In the genomic region with DNA sequence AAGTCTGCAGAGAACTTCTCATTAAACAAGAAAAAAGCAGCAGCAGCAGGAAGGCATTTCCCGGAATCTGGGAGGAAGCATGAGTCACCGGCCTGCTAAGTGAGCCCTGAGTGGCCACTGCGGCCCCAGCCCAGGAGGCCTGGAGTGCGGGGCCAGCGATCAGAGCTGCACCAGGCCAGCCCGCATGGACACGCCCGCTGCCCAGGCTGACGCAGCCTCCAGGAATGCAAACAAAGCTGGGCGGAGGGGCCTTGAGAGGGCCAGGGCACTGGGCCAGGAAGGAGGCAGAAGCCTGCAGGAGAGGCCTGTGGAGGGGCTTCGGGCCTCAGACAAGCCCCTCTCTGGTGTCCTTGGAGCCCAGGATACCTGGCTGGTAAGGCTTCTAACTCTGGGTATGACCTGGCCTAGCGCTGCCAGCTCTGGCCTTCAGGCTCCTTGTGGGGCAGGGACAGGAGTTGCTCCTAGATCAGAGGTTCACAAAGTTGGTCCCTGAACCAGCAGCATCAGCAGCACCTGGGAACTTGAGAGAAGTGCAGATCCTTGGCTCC, we compare ENCODE assay signal across 1 cellular context.
A peak's percentile ranks its signal among the peaks of the same experiment; 100 is the strongest.
TF ChIP-seq lines count a peak whose summit lies in the region.

No MANE protein-coding gene starts in this region.

TF ChIP-seq in HepG2, 621 proteins besides CTCF, POLR2A, EP300 and RAD21 (continued from another document and continues in another):
- TF ChIP-seq, protein P1, sequence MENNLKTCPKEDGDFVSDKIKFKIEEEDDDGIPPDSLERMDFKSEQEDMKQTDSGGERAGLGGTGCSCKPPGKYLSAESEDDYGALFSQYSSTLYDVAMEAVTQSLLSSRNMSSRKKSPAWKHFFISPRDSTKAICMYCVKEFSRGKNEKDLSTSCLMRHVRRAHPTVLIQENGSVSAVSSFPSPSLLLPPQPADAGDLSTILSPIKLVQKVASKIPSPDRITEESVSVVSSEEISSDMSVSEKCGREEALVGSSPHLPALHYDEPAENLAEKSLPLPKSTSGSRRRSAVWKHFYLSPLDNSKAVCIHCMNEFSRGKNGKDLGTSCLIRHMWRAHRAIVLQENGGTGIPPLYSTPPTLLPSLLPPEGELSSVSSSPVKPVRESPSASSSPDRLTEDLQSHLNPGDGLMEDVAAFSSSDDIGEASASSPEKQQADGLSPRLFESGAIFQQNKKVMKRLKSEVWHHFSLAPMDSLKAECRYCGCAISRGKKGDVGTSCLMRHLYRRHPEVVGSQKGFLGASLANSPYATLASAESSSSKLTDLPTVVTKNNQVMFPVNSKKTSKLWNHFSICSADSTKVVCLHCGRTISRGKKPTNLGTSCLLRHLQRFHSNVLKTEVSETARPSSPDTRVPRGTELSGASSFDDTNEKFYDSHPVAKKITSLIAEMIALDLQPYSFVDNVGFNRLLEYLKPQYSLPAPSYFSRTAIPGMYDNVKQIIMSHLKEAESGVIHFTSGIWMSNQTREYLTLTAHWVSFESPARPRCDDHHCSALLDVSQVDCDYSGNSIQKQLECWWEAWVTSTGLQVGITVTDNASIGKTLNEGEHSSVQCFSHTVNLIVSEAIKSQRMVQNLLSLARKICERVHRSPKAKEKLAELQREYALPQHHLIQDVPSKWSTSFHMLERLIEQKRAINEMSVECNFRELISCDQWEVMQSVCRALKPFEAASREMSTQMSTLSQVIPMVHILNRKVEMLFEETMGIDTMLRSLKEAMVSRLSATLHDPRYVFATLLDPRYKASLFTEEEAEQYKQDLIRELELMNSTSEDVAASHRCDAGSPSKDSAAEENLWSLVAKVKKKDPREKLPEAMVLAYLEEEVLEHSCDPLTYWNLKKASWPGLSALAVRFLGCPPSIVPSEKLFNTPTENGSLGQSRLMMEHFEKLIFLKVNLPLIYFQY (CRISPR knock-in tag; IDR thresholded peaks at IDR 0.05; ENCODE audit: borderline replicate concordance), result peak; percentile 88; the same call in 1 of the 2 replicates
- TF ChIP-seq, protein P2, sequence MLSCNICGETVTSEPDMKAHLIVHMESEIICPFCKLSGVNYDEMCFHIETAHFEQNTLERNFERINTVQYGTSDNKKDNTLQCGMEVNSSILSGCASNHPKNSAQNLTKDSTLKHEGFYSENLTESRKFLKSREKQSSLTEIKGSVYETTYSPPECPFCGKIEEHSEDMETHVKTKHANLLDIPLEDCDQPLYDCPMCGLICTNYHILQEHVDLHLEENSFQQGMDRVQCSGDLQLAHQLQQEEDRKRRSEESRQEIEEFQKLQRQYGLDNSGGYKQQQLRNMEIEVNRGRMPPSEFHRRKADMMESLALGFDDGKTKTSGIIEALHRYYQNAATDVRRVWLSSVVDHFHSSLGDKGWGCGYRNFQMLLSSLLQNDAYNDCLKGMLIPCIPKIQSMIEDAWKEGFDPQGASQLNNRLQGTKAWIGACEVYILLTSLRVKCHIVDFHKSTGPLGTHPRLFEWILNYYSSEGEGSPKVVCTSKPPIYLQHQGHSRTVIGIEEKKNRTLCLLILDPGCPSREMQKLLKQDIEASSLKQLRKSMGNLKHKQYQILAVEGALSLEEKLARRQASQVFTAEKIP (CRISPR knock-in tag; IDR thresholded peaks at IDR 0.05; ENCODE audit: borderline replicate concordance), result no peak
- TF ChIP-seq, protein P3, sequence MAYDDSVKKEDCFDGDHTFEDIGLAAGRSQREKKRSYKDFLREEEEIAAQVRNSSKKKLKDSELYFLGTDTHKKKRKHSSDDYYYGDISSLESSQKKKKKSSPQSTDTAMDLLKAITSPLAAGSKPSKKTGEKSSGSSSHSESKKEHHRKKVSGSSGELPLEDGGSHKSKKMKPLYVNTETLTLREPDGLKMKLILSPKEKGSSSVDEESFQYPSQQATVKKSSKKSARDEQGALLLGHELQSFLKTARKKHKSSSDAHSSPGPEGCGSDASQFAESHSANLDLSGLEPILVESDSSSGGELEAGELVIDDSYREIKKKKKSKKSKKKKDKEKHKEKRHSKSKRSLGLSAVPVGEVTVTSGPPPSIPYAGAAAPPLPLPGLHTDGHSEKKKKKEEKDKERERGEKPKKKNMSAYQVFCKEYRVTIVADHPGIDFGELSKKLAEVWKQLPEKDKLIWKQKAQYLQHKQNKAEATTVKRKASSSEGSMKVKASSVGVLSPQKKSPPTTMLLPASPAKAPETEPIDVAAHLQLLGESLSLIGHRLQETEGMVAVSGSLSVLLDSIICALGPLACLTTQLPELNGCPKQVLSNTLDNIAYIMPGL (CRISPR knock-in tag; IDR thresholded peaks at IDR 0.05; ENCODE audit: borderline replicate concordance in 1 of 2, low read depth in 1 of 2), result peak in 1 of 2 experiments; percentile 70; a peak in 2 of 4 replicates
- TF ChIP-seq, protein P4, sequence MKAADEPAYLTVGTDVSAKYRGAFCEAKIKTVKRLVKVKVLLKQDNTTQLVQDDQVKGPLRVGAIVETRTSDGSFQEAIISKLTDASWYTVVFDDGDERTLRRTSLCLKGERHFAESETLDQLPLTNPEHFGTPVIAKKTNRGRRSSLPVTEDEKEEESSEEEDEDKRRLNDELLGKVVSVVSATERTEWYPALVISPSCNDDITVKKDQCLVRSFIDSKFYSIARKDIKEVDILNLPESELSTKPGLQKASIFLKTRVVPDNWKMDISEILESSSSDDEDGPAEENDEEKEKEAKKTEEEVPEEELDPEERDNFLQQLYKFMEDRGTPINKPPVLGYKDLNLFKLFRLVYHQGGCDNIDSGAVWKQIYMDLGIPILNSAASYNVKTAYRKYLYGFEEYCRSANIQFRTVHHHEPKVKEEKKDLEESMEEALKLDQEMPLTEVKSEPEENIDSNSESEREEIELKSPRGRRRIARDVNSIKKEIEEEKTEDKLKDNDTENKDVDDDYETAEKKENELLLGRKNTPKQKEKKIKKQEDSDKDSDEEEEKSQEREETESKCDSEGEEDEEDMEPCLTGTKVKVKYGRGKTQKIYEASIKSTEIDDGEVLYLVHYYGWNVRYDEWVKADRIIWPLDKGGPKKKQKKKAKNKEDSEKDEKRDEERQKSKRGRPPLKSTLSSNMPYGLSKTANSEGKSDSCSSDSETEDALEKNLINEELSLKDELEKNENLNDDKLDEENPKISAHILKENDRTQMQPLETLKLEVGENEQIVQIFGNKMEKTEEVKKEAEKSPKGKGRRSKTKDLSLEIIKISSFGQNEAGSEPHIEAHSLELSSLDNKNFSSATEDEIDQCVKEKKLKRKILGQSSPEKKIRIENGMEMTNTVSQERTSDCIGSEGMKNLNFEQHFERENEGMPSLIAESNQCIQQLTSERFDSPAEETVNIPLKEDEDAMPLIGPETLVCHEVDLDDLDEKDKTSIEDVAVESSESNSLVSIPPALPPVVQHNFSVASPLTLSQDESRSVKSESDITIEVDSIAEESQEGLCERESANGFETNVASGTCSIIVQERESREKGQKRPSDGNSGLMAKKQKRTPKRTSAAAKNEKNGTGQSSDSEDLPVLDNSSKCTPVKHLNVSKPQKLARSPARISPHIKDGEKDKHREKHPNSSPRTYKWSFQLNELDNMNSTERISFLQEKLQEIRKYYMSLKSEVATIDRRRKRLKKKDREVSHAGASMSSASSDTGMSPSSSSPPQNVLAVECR (CRISPR knock-in tag; IDR thresholded peaks at IDR 0.05; ENCODE audit: borderline replicate concordance), result peak; percentile 55; the same call in 1 of the 2 replicates
- TF ChIP-seq ZNF766 (CRISPR knock-in tag; IDR thresholded peaks at IDR 0.05; ENCODE audit: borderline replicate concordance), result 0 out of 2 replicates have a peak, but pooled peaks have one; percentile 38
- no peak for TF ChIP-seq ZBTB8A (CRISPR knock-in tag; IDR thresholded peaks at IDR 0.05; ENCODE audit: borderline replicate concordance, low read depth)
- no peak; the same call in 1 of the 2 replicates for TF ChIP-seq ZNF572 (CRISPR knock-in tag; IDR thresholded peaks at IDR 0.05)
- TF ChIP-seq ETV5 (CRISPR knock-in tag; IDR thresholded peaks at IDR 0.05; ENCODE audit: borderline replicate concordance), result peak; percentile 76; the same call in 1 of the 2 replicates
- no peak for TF ChIP-seq ZNF496 (CRISPR knock-in tag; IDR thresholded peaks at IDR 0.05; ENCODE audit: insufficient replicate concordance)
- no peak for TF ChIP-seq CHD2 (IDR thresholded peaks at IDR 0.05; ENCODE audit: low read depth, low read length)
- TF ChIP-seq NCOA1 (CRISPR knock-in tag; IDR thresholded peaks at IDR 0.05), result no peak
- TF ChIP-seq AGO2 (optimal IDR thresholded peaks at IDR 0.05; ENCODE audit: low read depth, low read length), result no peak
- no peak for TF ChIP-seq HHEX (CRISPR knock-in tag; IDR thresholded peaks at IDR 0.05)
- TF ChIP-seq, protein P5, sequence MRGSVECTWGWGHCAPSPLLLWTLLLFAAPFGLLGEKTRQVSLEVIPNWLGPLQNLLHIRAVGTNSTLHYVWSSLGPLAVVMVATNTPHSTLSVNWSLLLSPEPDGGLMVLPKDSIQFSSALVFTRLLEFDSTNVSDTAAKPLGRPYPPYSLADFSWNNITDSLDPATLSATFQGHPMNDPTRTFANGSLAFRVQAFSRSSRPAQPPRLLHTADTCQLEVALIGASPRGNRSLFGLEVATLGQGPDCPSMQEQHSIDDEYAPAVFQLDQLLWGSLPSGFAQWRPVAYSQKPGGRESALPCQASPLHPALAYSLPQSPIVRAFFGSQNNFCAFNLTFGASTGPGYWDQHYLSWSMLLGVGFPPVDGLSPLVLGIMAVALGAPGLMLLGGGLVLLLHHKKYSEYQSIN (CRISPR knock-in tag; IDR thresholded peaks at IDR 0.05; ENCODE audit: borderline replicate concordance), result no peak
- TF ChIP-seq ARNTL (CRISPR knock-in tag; IDR thresholded peaks at IDR 0.05), result no peak
- TF ChIP-seq PRPF4 (IDR thresholded peaks at IDR 0.05; ENCODE audit: low read depth, low read length, poor library complexity, severe bottlenecking), result no peak
- TF ChIP-seq, protein P6, sequence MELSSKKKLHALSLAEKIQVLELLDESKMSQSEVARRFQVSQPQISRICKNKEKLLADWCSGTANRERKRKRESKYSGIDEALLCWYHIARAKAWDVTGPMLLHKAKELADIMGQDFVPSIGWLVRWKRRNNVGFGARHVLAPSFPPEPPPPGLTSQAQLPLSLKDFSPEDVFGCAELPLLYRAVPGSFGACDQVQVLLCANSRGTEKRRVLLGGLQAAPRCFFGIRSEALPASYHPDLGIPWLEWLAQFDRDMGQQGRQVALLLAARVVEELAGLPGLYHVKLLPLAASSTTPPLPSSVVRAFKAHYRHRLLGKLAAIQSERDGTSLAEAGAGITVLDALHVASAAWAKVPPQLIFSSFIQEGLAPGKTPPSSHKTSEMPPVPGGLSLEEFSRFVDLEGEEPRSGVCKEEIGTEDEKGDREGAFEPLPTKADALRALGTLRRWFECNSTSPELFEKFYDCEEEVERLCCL (CRISPR knock-in tag; IDR thresholded peaks at IDR 0.05; ENCODE audit: borderline replicate concordance), result no peak
- TF ChIP-seq, protein P7, sequence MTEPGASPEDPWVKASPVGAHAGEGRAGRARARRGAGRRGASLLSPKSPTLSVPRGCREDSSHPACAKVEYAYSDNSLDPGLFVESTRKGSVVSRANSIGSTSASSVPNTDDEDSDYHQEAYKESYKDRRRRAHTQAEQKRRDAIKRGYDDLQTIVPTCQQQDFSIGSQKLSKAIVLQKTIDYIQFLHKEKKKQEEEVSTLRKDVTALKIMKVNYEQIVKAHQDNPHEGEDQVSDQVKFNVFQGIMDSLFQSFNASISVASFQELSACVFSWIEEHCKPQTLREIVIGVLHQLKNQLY (CRISPR knock-in tag; IDR thresholded peaks at IDR 0.05), result peak; percentile 62; the same call in 1 of the 2 replicates
- 0 out of 2 replicates have a peak, but pooled peaks have one; percentile 55 for TF ChIP-seq ZNF205 (CRISPR knock-in tag; IDR thresholded peaks at IDR 0.05)
- TF ChIP-seq ZC3H4 (CRISPR knock-in tag; IDR thresholded peaks at IDR 0.05; ENCODE audit: borderline replicate concordance), result no peak
- no peak for TF ChIP-seq ZNF7 (CRISPR knock-in tag; IDR thresholded peaks at IDR 0.05)
- no peak for TF ChIP-seq ZNF335 (CRISPR knock-in tag; IDR thresholded peaks at IDR 0.05)
- TF ChIP-seq GTF3A (CRISPR knock-in tag; conservative IDR thresholded peaks at IDR 0.05), result no peak
- TF ChIP-seq RXRB (CRISPR knock-in tag; IDR thresholded peaks at IDR 0.05; ENCODE audit: borderline replicate concordance), result peak; percentile 77
- peak; percentile 58; the same call in 1 of the 2 replicates for TF ChIP-seq ELF1 (CRISPR knock-in tag; IDR thresholded peaks at IDR 0.05)
- no peak for TF ChIP-seq SMARCC2 (IDR thresholded peaks at IDR 0.05)
- TF ChIP-seq ZMYM4 (CRISPR knock-in tag; IDR thresholded peaks at IDR 0.05), result 0 out of 2 replicates have a peak, but pooled peaks have one; percentile 22
- TF ChIP-seq NR2C2 (CRISPR knock-in tag; IDR thresholded peaks at IDR 0.05; ENCODE audit: borderline replicate concordance), result no peak
- TF ChIP-seq ZNF547 (CRISPR knock-in tag; IDR thresholded peaks at IDR 0.05), result no peak
- TF ChIP-seq, protein P8, sequence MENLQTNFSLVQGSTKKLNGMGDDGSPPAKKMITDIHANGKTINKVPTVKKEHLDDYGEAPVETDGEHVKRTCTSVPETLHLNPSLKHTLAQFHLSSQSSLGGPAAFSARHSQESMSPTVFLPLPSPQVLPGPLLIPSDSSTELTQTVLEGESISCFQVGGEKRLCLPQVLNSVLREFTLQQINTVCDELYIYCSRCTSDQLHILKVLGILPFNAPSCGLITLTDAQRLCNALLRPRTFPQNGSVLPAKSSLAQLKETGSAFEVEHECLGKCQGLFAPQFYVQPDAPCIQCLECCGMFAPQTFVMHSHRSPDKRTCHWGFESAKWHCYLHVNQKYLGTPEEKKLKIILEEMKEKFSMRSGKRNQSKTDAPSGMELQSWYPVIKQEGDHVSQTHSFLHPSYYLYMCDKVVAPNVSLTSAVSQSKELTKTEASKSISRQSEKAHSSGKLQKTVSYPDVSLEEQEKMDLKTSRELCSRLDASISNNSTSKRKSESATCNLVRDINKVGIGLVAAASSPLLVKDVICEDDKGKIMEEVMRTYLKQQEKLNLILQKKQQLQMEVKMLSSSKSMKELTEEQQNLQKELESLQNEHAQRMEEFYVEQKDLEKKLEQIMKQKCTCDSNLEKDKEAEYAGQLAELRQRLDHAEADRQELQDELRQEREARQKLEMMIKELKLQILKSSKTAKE (CRISPR knock-in tag; IDR thresholded peaks at IDR 0.05; ENCODE audit: borderline replicate concordance), result no peak
- TF ChIP-seq KDM3A (CRISPR knock-in tag; IDR thresholded peaks at IDR 0.05; ENCODE audit: low read depth), result no peak
- TF ChIP-seq JUNB (CRISPR knock-in tag; IDR thresholded peaks at IDR 0.05; ENCODE audit: borderline replicate concordance), result peak; percentile 95
- TF ChIP-seq MAFG (CRISPR knock-in tag; IDR thresholded peaks at IDR 0.05), result no peak
- TF ChIP-seq ZNF124 (CRISPR knock-in tag; IDR thresholded peaks at IDR 0.05), result no peak
- TF ChIP-seq ZNF850 (CRISPR knock-in tag; conservative IDR thresholded peaks at IDR 0.05), result no peak
- TF ChIP-seq, protein P9, sequence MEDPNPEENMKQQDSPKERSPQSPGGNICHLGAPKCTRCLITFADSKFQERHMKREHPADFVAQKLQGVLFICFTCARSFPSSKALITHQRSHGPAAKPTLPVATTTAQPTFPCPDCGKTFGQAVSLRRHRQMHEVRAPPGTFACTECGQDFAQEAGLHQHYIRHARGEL (CRISPR knock-in tag; IDR thresholded peaks at IDR 0.05), result no peak
- TF ChIP-seq, protein P10, sequence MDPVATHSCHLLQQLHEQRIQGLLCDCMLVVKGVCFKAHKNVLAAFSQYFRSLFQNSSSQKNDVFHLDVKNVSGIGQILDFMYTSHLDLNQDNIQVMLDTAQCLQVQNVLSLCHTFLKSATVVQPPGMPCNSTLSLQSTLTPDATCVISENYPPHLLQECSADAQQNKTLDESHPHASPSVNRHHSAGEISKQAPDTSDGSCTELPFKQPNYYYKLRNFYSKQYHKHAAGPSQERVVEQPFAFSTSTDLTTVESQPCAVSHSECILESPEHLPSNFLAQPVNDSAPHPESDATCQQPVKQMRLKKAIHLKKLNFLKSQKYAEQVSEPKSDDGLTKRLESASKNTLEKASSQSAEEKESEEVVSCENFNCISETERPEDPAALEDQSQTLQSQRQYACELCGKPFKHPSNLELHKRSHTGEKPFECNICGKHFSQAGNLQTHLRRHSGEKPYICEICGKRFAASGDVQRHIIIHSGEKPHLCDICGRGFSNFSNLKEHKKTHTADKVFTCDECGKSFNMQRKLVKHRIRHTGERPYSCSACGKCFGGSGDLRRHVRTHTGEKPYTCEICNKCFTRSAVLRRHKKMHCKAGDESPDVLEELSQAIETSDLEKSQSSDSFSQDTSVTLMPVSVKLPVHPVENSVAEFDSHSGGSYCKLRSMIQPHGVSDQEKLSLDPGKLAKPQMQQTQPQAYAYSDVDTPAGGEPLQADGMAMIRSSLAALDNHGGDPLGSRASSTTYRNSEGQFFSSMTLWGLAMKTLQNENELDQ (CRISPR knock-in tag; IDR thresholded peaks at IDR 0.05; ENCODE audit: borderline replicate concordance), result no peak
